In genomic region chr1:18783705-18784522, GRCh38 we compare ENCODE assay signal across 1 cellular context.
TF ChIP-seq lines count a peak whose summit lies in the region.

No MANE protein-coding gene starts in this region.

TF ChIP-seq in GM23338, 12 proteins besides CTCF, POLR2A, EP300 and RAD21 (continued from another document):
- TF ChIP-seq ETS1 (IDR thresholded peaks at IDR 0.05), result no peak
